ENCODE assay signal across 1 cellular context in genomic region chr2:200350796-200351195, GRCh38.
TF ChIP-seq lines count a peak whose summit lies in the region.

No MANE protein-coding gene starts in this region.

TF ChIP-seq in GM23338, 12 proteins besides CTCF, POLR2A, EP300 and RAD21 (continued from another document):
- TF ChIP-seq ZNF462 (CRISPR knock-in tag; IDR thresholded peaks at IDR 0.05) (no peak), JUNB (IDR thresholded peaks at IDR 0.05; ENCODE audit: unreplicated experiment) (no peak), EZH2 (IDR thresholded peaks at IDR 0.05; ENCODE audit: low read depth, unreplicated experiment) (no peak), NANOG (IDR thresholded peaks at IDR 0.05; ENCODE audit: borderline replicate concordance) (no peak), POLR2AphosphoS5 (IDR thresholded peaks at IDR 0.05; ENCODE audit: low read depth) (no peak)
